17 cellular contexts compared by ENCODE assay signal in the genomic region with DNA sequence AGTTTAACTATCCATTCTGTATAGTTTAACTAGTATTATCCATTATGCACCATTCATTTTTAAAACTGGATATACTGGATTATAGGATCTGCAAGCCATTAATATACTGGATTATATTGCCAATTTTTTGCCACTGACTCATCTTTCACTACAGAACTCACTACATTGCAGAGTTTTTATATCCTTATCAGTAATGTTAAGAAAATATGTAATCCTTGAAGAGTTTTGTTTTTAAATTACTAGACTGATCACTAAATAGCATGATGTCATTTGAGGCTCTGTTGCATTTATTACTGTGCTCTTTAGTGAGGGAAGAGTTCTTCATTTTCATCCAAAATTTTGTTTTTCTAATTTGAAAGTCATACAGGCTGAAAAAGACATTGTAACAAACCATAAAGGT.
DNase-seq lines count a peak whose midpoint lies in the region; ATAC-seq, FAIRE-seq and TF ChIP-seq lines count a peak whose summit lies in the region.
"Had no signal": no experiment of that assay in that cellular context is flagged by ENCODE, and none has a peak within 500 bp of the region (broad histone marks: within the 10 kb centered on the region; RNA-seq: fewer than 3 reads in every experiment).

No MANE protein-coding gene starts in this region.

- peak; percentile 49 for DNase-seq in NCI-H226
- DNase-seq in choroid plexus epithelial cell (ENCODE audit: low read depth) = peak; percentile 60
- peak; percentile 12 for DNase-seq in hepatic stellate cell (ENCODE audit: low spot score)
- no peak for DNase-seq in smooth muscle cell (lab: John Stamatoyannopoulos, UW; ENCODE audit: unreplicated experiment)
- no peak for DNase-seq in RCC 7860 (ENCODE audit: low spot score)
- DNase-seq in GM23248 = no peak
- DNase-seq: Caco-2; CD8-positive, alpha-beta T cell; DMS53; GF-D8; H7 had no signal

- H3K36me3 ChIP-seq in smooth muscle cell (ENCODE audit: low read depth) = no peaks in the 10 kb centered on the region
- no peaks in the 10 kb centered on the region for H3K36me3 ChIP-seq in GM23248 (ENCODE audit: low read depth)

- no peaks in the 10 kb centered on the region for H3F3A ChIP-seq in smooth muscle cell (ENCODE audit: low read depth)
- H3F3A ChIP-seq in GM23248 (ENCODE audit: insufficient read depth) = no peaks in the 10 kb centered on the region

- H3K4me1 ChIP-seq in smooth muscle cell (ENCODE audit: low read depth) (no peaks in the 10 kb centered on the region), GM23248 (ENCODE audit: insufficient read depth) (peaks cover 4% of the 10 kb centered on the region; the same call in 1 of the 2 replicates)
- H3K4me1 ChIP-seq: A549, Caco-2 had no signal

- H4K20me1 ChIP-seq in smooth muscle cell (ENCODE audit: low read depth) (no peaks in the 10 kb centered on the region), GM23248 (ENCODE audit: insufficient read depth) (no peaks in the 10 kb centered on the region)

- H3K27me3 ChIP-seq in smooth muscle cell (ENCODE audit: low read depth) = no peaks in the 10 kb centered on the region
- no peaks in the 10 kb centered on the region for H3K27me3 ChIP-seq in GM23248 (replicated peaks; ENCODE audit: insufficient read depth)

- H3K27ac ChIP-seq in smooth muscle cell (ENCODE audit: low read depth) (no peak overlapping the region), GM23248 (no peak overlapping the region)
- H3K27ac ChIP-seq: A549 had no signal

- H3K4me3 ChIP-seq in choroid plexus epithelial cell (ENCODE audit: low read depth, low read length) = no peak overlapping the region
- H3K4me3 ChIP-seq in smooth muscle cell = no peak overlapping the region
- H3K4me3 ChIP-seq in GM23248 = no peak overlapping the region
- H3K4me3 ChIP-seq: A549, GM23338 had no signal

- no peak for ATAC-seq in GM21360 (IDR thresholded peaks at IDR 0.05; ENCODE audit: unreplicated experiment)
- ATAC-seq: A549; CD8-positive, alpha-beta T cell; GM23338; HepG2 had no signal

- in situ Hi-C loops in GM23248 (cut with MboI) = no loop called here

- no peaks in the 10 kb centered on the region for H3K9me2 ChIP-seq in GM23248 (ENCODE audit: insufficient read depth)

- H3K4me2 ChIP-seq in smooth muscle cell (peak overlapping the region; percentile 18), GM23248 (ENCODE audit: unreplicated experiment) (no peak overlapping the region)
- H3K4me2 ChIP-seq: A549, GM23338 had no signal

- H3K79me2 ChIP-seq in smooth muscle cell (ENCODE audit: low read depth) = no peaks in the 10 kb centered on the region
- no peaks in the 10 kb centered on the region for H3K79me2 ChIP-seq in GM23248 (ENCODE audit: insufficient read depth)

- no peak for FAIRE-seq in RCC 7860 (lab: Jason Lieb, UNC)
- FAIRE-seq: A549, GM18507, HepG2, HTR-8/SVneo had no signal

- H2AFZ ChIP-seq in smooth muscle cell (ENCODE audit: low read depth) (no peak overlapping the region), GM23248 (no peak overlapping the region)
- H2AFZ ChIP-seq: GM23338 had no signal

- H3K9me3 ChIP-seq in smooth muscle cell (replicated peaks; ENCODE audit: low read depth) = no peaks in the 10 kb centered on the region
- no peaks in the 10 kb centered on the region for H3K9me3 ChIP-seq in GM23248 (ENCODE audit: low read depth)
- H3K9me3 ChIP-seq: A549, Caco-2 had no signal

- H3K9ac ChIP-seq in smooth muscle cell (ENCODE audit: low read depth) (no peak overlapping the region), GM23248 (no peak overlapping the region)

- TF ChIP-seq CTCF in choroid plexus epithelial cell (conservative IDR thresholded peaks at IDR 0.05; ENCODE audit: low read depth, low read length) (no peak), smooth muscle cell (IDR thresholded peaks at IDR 0.05; ENCODE audit: borderline replicate concordance, insufficient read depth, poor library complexity, severe bottlenecking) (no peak)

Comparison
In these comparisons a context has a peak if more than half of its experiments do, and no peak if none do; other contexts are left out.
1. DNase-seq: peak in NCI-H226 (single experiment), choroid plexus epithelial cell (single experiment) and hepatic stellate cell (single experiment); none in smooth muscle cell (single experiment), RCC 7860 (single experiment) and GM23248 (single experiment).